In the genomic region with DNA sequence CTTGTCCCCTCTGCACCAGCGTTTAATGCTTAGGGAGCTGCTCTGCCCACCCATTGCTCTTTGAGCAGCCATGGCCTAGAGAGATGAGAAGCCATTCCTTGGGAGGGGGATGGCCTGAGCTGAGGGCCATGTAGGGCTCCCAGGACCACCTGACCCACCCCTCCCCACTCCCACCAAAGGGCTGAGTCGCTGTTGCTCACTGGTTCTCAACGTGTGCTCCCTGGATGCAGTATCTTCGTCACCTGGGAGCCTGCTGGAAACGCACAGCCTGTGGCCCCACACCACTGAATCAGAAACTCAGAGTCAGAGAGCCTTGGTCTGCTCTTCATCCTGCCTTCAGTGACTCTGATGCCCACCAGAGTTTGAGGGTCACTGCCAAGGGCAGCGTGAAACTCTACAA, we compare ENCODE assay signal across 22 cellular contexts. TPM values are rescaled to one million over a fixed set of nuclear protein-coding genes. Genes with fewer than 3 reads are reported as not detected.
A peak's percentile ranks its signal among the peaks of the same experiment; 100 is the strongest.
DNase-seq lines count a peak whose midpoint lies in the region; TF ChIP-seq lines count a peak whose summit lies in the region.
"Had no signal": no experiment of that assay in that cellular context is flagged by ENCODE, and none has a peak within 500 bp of the region (broad histone marks: within the 10 kb centered on the region; RNA-seq: fewer than 3 reads in every experiment).

No MANE protein-coding gene starts in this region.

- no peak for TF ChIP-seq POLR2A in suprapubic skin (IDR thresholded peaks at IDR 0.05)

- no peaks in the 10 kb centered on the region for H3K36me3 ChIP-seq in suprapubic skin
- H3K36me3 ChIP-seq: BE2C; BLaER1 treated with 17β-estradiol and CSF1 and Interleukin-3, amounts not matched to agents 10 nM and 100 nM had no signal

- H3K27me3 ChIP-seq in suprapubic skin = no peaks in the 10 kb centered on the region
- H3K27me3 ChIP-seq: BE2C; BLaER1 treated with 17β-estradiol and CSF1 and Interleukin-3, amounts not matched to agents 10 nM and 100 nM had no signal

- no peak overlapping the region for H3K4me3 ChIP-seq in suprapubic skin
- no peak overlapping the region for H3K4me3 ChIP-seq in coronary artery
- H3K4me3 ChIP-seq: BLaER1 treated with 17β-estradiol and CSF1 and Interleukin-3, amounts not matched to agents 10 nM and 100 nM; GM12878; GM23248 had no signal

- peaks cover 31% of the 10 kb centered on the region for H3K4me1 ChIP-seq in suprapubic skin
- H3K4me1 ChIP-seq: BE2C had no signal

- 84% methylated on average over 6 of the region's 6 CpGs for WGBS in suprapubic skin

- TF ChIP-seq EP300 in suprapubic skin (IDR thresholded peaks at IDR 0.05) = no peak

- no peaks in the 10 kb centered on the region for H3K9me3 ChIP-seq in suprapubic skin
- H3K9me3 ChIP-seq: BE2C; BLaER1 treated with 17β-estradiol and CSF1 and Interleukin-3, amounts not matched to agents 10 nM and 100 nM had no signal

- DNase-seq in activated effector memory CD4-positive, alpha-beta T cell treated with anti-CD3 and anti-CD28 coated beads, Interleukin-2, amount 50 U/mL, for 16 hours = peak; percentile 34
- no peak for DNase-seq in activated effector memory CD4-positive, alpha-beta T cell treated with Interleukin-2 at 50 U/mL for 16 hours
- peak; percentile 53 for DNase-seq in islet precursor cell
- DNase-seq in mesenteric fat pad (ENCODE audit: low spot score) = peak; percentile 55
- peak; percentile 44 to 65 for DNase-seq in suprapubic skin (ENCODE audit: low spot score in 2 of 2)
- DNase-seq in coronary artery (ENCODE audit: low spot score) = no peak
- DNase-seq in glomerular visceral epithelial cell (ENCODE audit: extremely low spot score) = no peak
- DNase-seq in AG20443 (ENCODE audit: low spot score) = no peak
- DNase-seq: AML-193; CD4-positive, alpha-beta T cell; CD8-positive, alpha-beta memory T cell; DMS 273 treated with DMSO at 0.1 percent for 48 hours; DMS79; EL; GDM1; GM23248; H9 had no signal

- TF ChIP-seq CTCF in suprapubic skin (IDR thresholded peaks at IDR 0.05) = no peak
- TF ChIP-seq CTCF in coronary artery (IDR thresholded peaks at IDR 0.05) = no peak

- H3K27ac ChIP-seq in suprapubic skin = no peak overlapping the region
- H3K27ac ChIP-seq in coronary artery = no peak overlapping the region
- H3K27ac ChIP-seq: 22Rv1; BLaER1 treated with 17β-estradiol and CSF1 and Interleukin-3, amounts not matched to agents 10 nM and 100 nM; GM23248 had no signal

RNA-seq across cellular contexts. Expression of a gene that starts 37.0 kb away (rescaled TPM):
- 0.19 TPM for total RNA-seq in mesenteric fat pad
- 10 to 100 TPM; 15.7 to 31.0 (median 20.2) TPM for total RNA-seq in suprapubic skin
- total RNA-seq: CD4-positive, alpha-beta T cell; CD8-positive, alpha-beta memory T cell; GM12878; GM23248; H4 had no signal

Comparison
In these comparisons a context has a peak if more than half of its experiments do, and no peak if none do; other contexts are left out.
1. DNase-seq: peak in activated effector memory CD4-positive, alpha-beta T cell treated with anti-CD3 and anti-CD28 coated beads, Interleukin-2, amount 50 U/mL, for 16 hours (single experiment), islet precursor cell (single experiment), mesenteric fat pad (single experiment) and suprapubic skin (2 of 2); none in activated effector memory CD4-positive, alpha-beta T cell treated with Interleukin-2 at 50 U/mL for 16 hours (single experiment), coronary artery (single experiment), glomerular visceral epithelial cell (single experiment) and AG20443 (single experiment).
2. RNA of a gene that starts 37.0 kb away (total RNA-seq): 15.7 to 31.0 TPM in suprapubic skin; 0.19 TPM in mesenteric fat pad (single experiment); every median in the first group is over 10 times any median in the second.